Comparison of ENCODE assay signal across 1 cellular context in the genomic region with DNA sequence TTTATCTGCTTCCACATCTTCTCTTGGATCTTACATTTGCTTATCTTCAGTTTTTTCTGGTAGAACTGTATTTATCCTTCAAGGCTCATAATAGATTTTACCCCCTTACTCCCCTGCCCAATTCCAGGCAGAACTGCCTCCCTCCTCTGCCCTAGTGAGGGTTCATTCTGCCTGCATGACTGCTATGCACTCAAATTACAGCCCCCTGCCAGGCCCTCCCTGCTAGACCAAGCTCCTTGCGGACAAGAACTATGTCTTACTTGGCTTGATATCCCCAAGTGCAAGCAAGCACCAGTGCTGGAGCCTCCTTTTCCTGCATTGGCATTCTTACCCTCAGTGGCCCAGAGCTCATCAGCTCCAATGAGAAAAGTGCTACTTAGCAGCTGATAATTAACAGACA.
TF ChIP-seq lines count a peak whose summit lies in the region.

No MANE protein-coding gene starts in this region.

TF ChIP-seq in GM23338, 12 proteins besides CTCF, POLR2A, EP300 and RAD21 (continued from another document):
- TF ChIP-seq ZNF462 (CRISPR knock-in tag; IDR thresholded peaks at IDR 0.05) (no peak), NANOG (IDR thresholded peaks at IDR 0.05; ENCODE audit: borderline replicate concordance) (no peak), JUNB (IDR thresholded peaks at IDR 0.05; ENCODE audit: unreplicated experiment) (no peak), ZNF331 (CRISPR knock-in tag; IDR thresholded peaks at IDR 0.05; ENCODE audit: low read depth) (no peak), ETS1 (IDR thresholded peaks at IDR 0.05) (no peak), ZNF114 (CRISPR knock-in tag; IDR thresholded peaks at IDR 0.05) (no peak), EZH2 (IDR thresholded peaks at IDR 0.05; ENCODE audit: low read depth, unreplicated experiment) (no peak), STAT1 (IDR thresholded peaks at IDR 0.05; ENCODE audit: unreplicated experiment) (no peak)
